ENCODE assay signal across 1 cellular context in the genomic region with DNA sequence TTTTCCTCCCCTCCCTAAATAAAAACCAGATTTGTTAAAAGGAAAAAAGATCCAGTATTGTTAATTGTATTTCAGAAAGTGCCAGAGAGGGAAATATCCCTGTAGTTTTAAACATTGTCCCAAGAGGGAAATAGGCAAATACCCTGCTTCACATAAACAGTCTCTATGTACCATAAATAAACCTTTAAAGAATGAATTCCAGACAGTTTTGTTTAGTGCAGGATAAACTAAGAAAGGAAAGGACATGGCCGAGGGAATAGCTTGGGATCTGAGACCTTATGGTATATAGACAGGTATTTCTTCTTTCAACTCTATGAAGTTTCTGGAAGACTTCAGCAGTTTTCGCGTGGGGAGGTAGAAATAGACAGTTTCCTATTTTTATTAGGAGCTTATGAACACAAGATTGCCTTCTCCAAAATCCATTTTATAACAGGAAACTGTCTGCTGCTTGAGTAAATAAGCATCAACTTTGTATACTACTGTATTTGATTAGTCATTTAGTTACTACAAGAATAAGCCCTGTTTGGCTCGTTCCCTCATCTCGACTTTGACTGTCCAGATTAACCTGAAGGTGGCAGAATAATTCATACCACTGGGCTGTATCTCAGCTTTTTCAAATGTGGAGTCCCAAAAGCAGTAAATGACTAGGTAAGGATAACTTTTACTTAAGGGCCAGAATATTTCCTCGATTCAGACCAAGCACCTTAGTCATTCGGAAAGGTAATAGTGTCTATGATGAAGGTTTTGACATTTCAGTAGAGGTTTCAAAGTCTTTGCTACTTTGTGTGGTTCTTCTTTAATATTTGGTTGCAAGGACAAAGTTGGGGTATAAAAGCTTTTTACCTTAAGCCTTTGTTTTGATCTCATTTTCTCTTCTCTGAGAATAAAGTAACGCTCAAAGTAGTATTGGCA.
TF ChIP-seq lines count a peak whose summit lies in the region.

No MANE protein-coding gene starts in this region.

TF ChIP-seq in HepG2, 621 proteins besides CTCF, POLR2A, EP300 and RAD21 (continued from another document and continues in another):
- TF ChIP-seq, protein P1, sequence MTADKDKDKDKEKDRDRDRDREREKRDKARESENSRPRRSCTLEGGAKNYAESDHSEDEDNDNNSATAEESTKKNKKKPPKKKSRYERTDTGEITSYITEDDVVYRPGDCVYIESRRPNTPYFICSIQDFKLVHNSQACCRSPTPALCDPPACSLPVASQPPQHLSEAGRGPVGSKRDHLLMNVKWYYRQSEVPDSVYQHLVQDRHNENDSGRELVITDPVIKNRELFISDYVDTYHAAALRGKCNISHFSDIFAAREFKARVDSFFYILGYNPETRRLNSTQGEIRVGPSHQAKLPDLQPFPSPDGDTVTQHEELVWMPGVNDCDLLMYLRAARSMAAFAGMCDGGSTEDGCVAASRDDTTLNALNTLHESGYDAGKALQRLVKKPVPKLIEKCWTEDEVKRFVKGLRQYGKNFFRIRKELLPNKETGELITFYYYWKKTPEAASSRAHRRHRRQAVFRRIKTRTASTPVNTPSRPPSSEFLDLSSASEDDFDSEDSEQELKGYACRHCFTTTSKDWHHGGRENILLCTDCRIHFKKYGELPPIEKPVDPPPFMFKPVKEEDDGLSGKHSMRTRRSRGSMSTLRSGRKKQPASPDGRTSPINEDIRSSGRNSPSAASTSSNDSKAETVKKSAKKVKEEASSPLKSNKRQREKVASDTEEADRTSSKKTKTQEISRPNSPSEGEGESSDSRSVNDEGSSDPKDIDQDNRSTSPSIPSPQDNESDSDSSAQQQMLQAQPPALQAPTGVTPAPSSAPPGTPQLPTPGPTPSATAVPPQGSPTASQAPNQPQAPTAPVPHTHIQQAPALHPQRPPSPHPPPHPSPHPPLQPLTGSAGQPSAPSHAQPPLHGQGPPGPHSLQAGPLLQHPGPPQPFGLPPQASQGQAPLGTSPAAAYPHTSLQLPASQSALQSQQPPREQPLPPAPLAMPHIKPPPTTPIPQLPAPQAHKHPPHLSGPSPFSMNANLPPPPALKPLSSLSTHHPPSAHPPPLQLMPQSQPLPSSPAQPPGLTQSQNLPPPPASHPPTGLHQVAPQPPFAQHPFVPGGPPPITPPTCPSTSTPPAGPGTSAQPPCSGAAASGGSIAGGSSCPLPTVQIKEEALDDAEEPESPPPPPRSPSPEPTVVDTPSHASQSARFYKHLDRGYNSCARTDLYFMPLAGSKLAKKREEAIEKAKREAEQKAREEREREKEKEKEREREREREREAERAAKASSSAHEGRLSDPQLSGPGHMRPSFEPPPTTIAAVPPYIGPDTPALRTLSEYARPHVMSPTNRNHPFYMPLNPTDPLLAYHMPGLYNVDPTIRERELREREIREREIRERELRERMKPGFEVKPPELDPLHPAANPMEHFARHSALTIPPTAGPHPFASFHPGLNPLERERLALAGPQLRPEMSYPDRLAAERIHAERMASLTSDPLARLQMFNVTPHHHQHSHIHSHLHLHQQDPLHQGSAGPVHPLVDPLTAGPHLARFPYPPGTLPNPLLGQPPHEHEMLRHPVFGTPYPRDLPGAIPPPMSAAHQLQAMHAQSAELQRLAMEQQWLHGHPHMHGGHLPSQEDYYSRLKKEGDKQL (CRISPR knock-in tag; IDR thresholded peaks at IDR 0.05; ENCODE audit: low read depth), result no peak
- TF ChIP-seq REL (CRISPR knock-in tag; conservative IDR thresholded peaks at IDR 0.05) (no peak), ZNF407 (CRISPR knock-in tag; IDR thresholded peaks at IDR 0.05; ENCODE audit: not compliant biosample characterization) (no peak), NR1H2 (CRISPR knock-in tag; IDR thresholded peaks at IDR 0.05; ENCODE audit: borderline replicate concordance, low read depth) (no peak), ZNF670 (CRISPR knock-in tag; IDR thresholded peaks at IDR 0.05; ENCODE audit: borderline replicate concordance) (no peak), MED13 (CRISPR knock-in tag; IDR thresholded peaks at IDR 0.05) (no peak), ZSCAN29 (CRISPR knock-in tag; conservative IDR thresholded peaks at IDR 0.05) (0 out of 2 replicates have a peak, but pooled peaks have one; percentile 8), ZBTB4 (CRISPR knock-in tag; IDR thresholded peaks at IDR 0.05; ENCODE audit: borderline replicate concordance) (no peak), FOXK2 (IDR thresholded peaks at IDR 0.05) (no peak), LCORL (IDR thresholded peaks at IDR 0.05) (no peak), LCORL (CRISPR knock-in tag; IDR thresholded peaks at IDR 0.05) (0 out of 2 replicates have a peak, but pooled peaks have one; percentile 34), NPAS2 (CRISPR knock-in tag; IDR thresholded peaks at IDR 0.05; ENCODE audit: borderline replicate concordance) (no peak), KLF16 (CRISPR knock-in tag; IDR thresholded peaks at IDR 0.05) (no peak)
- TF ChIP-seq, protein P2, sequence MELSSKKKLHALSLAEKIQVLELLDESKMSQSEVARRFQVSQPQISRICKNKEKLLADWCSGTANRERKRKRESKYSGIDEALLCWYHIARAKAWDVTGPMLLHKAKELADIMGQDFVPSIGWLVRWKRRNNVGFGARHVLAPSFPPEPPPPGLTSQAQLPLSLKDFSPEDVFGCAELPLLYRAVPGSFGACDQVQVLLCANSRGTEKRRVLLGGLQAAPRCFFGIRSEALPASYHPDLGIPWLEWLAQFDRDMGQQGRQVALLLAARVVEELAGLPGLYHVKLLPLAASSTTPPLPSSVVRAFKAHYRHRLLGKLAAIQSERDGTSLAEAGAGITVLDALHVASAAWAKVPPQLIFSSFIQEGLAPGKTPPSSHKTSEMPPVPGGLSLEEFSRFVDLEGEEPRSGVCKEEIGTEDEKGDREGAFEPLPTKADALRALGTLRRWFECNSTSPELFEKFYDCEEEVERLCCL (CRISPR knock-in tag; IDR thresholded peaks at IDR 0.05; ENCODE audit: borderline replicate concordance), result no peak
- TF ChIP-seq, protein P3, sequence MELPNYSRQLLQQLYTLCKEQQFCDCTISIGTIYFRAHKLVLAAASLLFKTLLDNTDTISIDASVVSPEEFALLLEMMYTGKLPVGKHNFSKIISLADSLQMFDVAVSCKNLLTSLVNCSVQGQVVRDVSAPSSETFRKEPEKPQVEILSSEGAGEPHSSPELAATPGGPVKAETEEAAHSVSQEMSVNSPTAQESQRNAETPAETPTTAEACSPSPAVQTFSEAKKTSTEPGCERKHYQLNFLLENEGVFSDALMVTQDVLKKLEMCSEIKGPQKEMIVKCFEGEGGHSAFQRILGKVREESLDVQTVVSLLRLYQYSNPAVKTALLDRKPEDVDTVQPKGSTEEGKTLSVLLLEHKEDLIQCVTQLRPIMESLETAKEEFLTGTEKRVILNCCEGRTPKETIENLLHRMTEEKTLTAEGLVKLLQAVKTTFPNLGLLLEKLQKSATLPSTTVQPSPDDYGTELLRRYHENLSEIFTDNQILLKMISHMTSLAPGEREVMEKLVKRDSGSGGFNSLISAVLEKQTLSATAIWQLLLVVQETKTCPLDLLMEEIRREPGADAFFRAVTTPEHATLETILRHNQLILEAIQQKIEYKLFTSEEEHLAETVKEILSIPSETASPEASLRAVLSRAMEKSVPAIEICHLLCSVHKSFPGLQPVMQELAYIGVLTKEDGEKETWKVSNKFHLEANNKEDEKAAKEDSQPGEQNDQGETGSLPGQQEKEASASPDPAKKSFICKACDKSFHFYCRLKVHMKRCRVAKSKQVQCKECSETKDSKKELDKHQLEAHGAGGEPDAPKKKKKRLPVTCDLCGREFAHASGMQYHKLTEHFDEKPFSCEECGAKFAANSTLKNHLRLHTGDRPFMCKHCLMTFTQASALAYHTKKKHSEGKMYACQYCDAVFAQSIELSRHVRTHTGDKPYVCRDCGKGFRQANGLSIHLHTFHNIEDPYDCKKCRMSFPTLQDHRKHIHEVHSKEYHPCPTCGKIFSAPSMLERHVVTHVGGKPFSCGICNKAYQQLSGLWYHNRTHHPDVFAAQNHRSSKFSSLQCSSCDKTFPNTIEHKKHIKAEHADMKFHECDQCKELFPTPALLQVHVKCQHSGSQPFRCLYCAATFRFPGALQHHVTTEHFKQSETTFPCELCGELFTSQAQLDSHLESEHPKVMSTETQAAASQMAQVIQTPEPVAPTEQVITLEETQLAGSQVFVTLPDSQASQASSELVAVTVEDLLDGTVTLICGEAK (IDR thresholded peaks at IDR 0.05), result no peak
- TF ChIP-seq, protein P3 (CRISPR knock-in tag; IDR thresholded peaks at IDR 0.05), result no peak
